ENCODE assay signal across 11 cellular contexts in genomic region chr15:74378853-74379252, GRCh38.
DNase-seq lines count a peak whose midpoint lies in the region; TF ChIP-seq lines count a peak whose summit lies in the region.
"Had no signal": no experiment of that assay in that cellular context is flagged by ENCODE, and none has a peak within 500 bp of the region (broad histone marks: within the 10 kb centered on the region; RNA-seq: fewer than 3 reads in every experiment).

No MANE protein-coding gene starts in this region.

- H3K27me3 Mint-ChIP-seq in nephron progenitor cell (ENCODE audit: low read depth, poor library complexity), result peaks cover 18% of the 10 kb centered on the region

- TF ChIP-seq CTCF in nephron progenitor cell (IDR thresholded peaks at IDR 0.05), result no peak

- H3K36me3 Mint-ChIP-seq in nephron progenitor cell (ENCODE audit: low read depth), result no peaks in the 10 kb centered on the region

- H3K9me3 Mint-ChIP-seq in nephron progenitor cell, result no peaks in the 10 kb centered on the region
- H3K9me3 Mint-ChIP-seq: dendritic cell treated with granulocyte-macrophage colony-stimulating factor and Interleukin-4, amounts not matched to agents 40 ng/mL and 50 ng/mL, for 4 days had no signal

- no peak overlapping the region for H3K4me3 Mint-ChIP-seq in nephron progenitor cell
- H3K4me3 Mint-ChIP-seq: dendritic cell treated with granulocyte-macrophage colony-stimulating factor and Interleukin-4, amounts not matched to agents 40 ng/mL and 50 ng/mL, for 4 days had no signal

- DNase-seq in NCI-H2227 (lab: John Stamatoyannopoulos, UW; ENCODE audit: unreplicated experiment) (peak; percentile 17), NCI-H2227 treated with DMSO at 0.1 percent for 48 hours (lab: John Stamatoyannopoulos, UW) (no peak), UCSD-AML1 (lab: John Stamatoyannopoulos, UW; ENCODE audit: unreplicated experiment) (peak; percentile 85), cortex of kidney (lab: John Stamatoyannopoulos, UW) (no peak), GF-D8 (lab: John Stamatoyannopoulos, UW) (no peak), nephron progenitor cell (no peak)
- peak; percentile 23 for DNase-seq in effector CD4-positive, alpha-beta T cell
- DNase-seq in stimulated activated CD4-positive, alpha-beta T cell treated with anti-CD3 and anti-CD28 coated beads, Interleukin-4, amount 100 ng/mL, for 1 hour, result peak; percentile 74
- DNase-seq: NCI-H510A, retina had no signal

- peaks cover 22% of the 10 kb centered on the region for H3K4me1 Mint-ChIP-seq in nephron progenitor cell

- no peak overlapping the region for H3K27ac Mint-ChIP-seq in nephron progenitor cell
- H3K27ac Mint-ChIP-seq: dendritic cell treated with granulocyte-macrophage colony-stimulating factor and Interleukin-4, amounts not matched to agents 40 ng/mL and 50 ng/mL, for 4 days had no signal

Comparison
In these comparisons a context has a peak if more than half of its experiments do, and no peak if none do; other contexts are left out.
1. DNase-seq: peak in NCI-H2227 (single experiment), UCSD-AML1 (single experiment), effector CD4-positive, alpha-beta T cell (single experiment) and stimulated activated CD4-positive, alpha-beta T cell treated with anti-CD3 and anti-CD28 coated beads, Interleukin-4, amount 100 ng/mL, for 1 hour (single experiment); none in NCI-H2227 treated with DMSO at 0.1 percent for 48 hours (single experiment), cortex of kidney (single experiment), GF-D8 (single experiment) and nephron progenitor cell (single experiment).